In the genomic region with DNA sequence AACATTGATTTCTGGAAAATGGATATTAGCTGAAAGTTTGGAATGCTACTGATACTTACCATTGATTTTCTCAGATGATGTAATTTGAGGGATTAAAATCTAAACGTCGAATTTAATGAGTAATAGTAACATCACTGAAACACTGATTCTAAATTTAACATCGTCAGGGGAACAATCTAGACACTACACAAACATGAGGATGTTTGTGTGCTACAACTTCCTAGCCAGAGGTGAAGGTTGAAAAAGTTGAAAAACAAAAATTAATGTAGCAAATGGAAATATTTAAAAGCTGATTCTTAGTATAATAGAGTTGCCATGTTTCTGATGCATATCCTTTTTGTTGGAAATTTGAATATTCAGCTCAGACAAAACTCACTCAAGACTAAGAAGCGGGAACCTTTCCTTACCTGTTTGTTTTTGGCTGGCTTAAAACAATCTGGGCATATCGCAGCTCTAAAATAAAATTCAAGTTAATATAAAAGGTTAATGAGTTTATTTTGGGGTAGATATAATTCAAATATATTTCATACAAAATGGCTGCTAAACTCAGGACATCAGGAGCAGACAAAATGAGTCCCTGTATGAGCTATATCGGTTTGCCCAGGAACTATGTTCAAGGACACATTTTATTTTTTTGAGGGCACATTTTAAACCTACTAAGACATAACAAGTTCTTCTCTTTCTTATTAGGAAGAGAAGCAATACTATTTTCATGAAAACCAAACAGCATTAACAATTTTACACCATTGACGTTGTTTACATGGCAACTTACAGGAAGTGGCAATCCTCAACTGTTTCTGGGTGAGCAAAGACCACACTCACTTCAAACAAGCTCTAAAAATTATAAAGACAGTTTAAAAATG, we compare ENCODE assay signal across 1 cellular context.
A peak's percentile ranks its signal among the peaks of the same experiment; 100 is the strongest.
TF ChIP-seq lines count a peak whose summit lies in the region.

No MANE protein-coding gene starts in this region.

TF ChIP-seq in K562, 482 proteins besides CTCF, POLR2A, EP300 and RAD21:
- TF ChIP-seq ZSCAN29 (IDR thresholded peaks at IDR 0.05) (no peak), YY1 (IDR thresholded peaks at IDR 0.05; ENCODE audit: borderline replicate concordance in 1 of 3, control insufficient read depth in 1 of 3, extremely low read depth in 1 of 3, insufficient read depth in 3 of 3, insufficient read length in 1 of 3, insufficient replicate concordance in 2 of 3, low read depth in 1 of 3, low read length in 2 of 3) (peak in 2 of 3 experiments; percentile 38 to 70)
